Comparison of ENCODE assay signal across 15 cellular contexts in the genomic region with DNA sequence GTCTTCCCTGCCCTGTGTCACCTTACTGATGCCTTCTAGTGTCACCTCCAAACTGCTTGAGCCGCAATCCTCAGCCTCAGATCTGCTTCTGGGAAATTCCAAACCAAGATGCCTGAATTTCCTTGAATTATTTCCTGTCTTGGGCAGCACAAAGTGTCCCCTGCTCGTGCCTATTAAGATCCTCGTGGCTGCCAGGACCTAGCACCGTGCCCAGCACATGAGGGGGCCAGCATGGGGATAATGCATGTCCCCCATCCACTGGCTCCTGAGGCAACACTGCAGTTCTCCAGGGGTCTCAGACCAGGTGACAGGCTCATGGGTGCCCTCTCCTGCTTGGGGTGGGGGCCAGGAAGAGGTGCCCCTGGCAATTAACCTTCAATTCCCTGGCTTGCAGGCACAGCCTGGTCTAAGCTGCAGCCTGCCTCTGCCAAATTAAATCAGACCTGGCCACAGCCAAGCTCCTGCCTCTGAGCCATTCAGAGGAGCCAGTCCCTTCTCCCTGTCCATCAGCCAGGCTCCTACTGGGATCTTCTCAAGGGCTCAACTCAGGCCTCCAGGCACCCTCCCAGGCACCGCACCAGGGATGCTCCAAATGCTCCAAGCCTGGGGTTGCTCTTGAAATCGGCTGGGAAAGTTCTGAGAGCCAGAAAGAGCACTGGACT.
A peak's percentile ranks its signal among the peaks of the same experiment; 100 is the strongest.
DNase-seq lines count a peak whose midpoint lies in the region; FAIRE-seq and TF ChIP-seq lines count a peak whose summit lies in the region.
"Had no signal": no experiment of that assay in that cellular context is flagged by ENCODE, and none has a peak within 500 bp of the region (broad histone marks: within the 10 kb centered on the region; RNA-seq: fewer than 3 reads in every experiment).

No MANE protein-coding gene starts in this region.

- no peaks in the 10 kb centered on the region for H3K27me3 ChIP-seq in bronchial epithelial cell (ENCODE audit: control insufficient read depth, insufficient read depth, low read length)

- peak overlapping the region; percentile 12 for H3K27ac Mint-ChIP-seq in neural crest cell (ENCODE audit: unreplicated experiment)
- H3K27ac Mint-ChIP-seq: B cell had no signal

- in situ Hi-C loops in G401 (cut with HindIII; ENCODE audit: low sequenced_read_pairs) = no loop called here

- H3K9me3 Mint-ChIP-seq in neural crest cell = no peaks in the 10 kb centered on the region
- H3K9me3 Mint-ChIP-seq: CD8-positive, alpha-beta memory T cell had no signal

- H3K4me3 Mint-ChIP-seq in neural crest cell = no peak overlapping the region
- H3K4me3 Mint-ChIP-seq: B cell; CD8-positive, alpha-beta memory T cell had no signal

- FAIRE-seq in bronchial epithelial cell (lab: Jason Lieb, UNC) = peak; percentile 40
- FAIRE-seq: H54 had no signal

- H3K4me1 Mint-ChIP-seq in neural crest cell = peaks cover 22% of the 10 kb centered on the region
- H3K4me1 Mint-ChIP-seq: B cell had no signal

- no peaks in the 10 kb centered on the region for H3K36me3 Mint-ChIP-seq in neural crest cell (ENCODE audit: low read depth)
- H3K36me3 Mint-ChIP-seq: CD8-positive, alpha-beta memory T cell had no signal

- TF ChIP-seq RAD21 in Ishikawa (IDR thresholded peaks at IDR 0.05; ENCODE audit: low read depth) = no peak

- TF ChIP-seq EP300 in Ishikawa (IDR thresholded peaks at IDR 0.05; ENCODE audit: borderline replicate concordance) = no peak

- no peaks in the 10 kb centered on the region for H3K27me3 Mint-ChIP-seq in neural crest cell (ENCODE audit: low read depth)

- TF ChIP-seq CTCF in bronchial epithelial cell (IDR thresholded peaks at IDR 0.05; ENCODE audit: insufficient read depth, low read length, severe bottlenecking) = no peak
- TF ChIP-seq CTCF in neural crest cell (conservative IDR thresholded peaks at IDR 0.05) = no peak

- peaks cover 24% of the 10 kb centered on the region for H3K36me3 ChIP-seq in bronchial epithelial cell (ENCODE audit: control insufficient read depth, insufficient read depth, low read length)

- no peak overlapping the region for H3K4me3 ChIP-seq in bronchial epithelial cell (ENCODE audit: low read depth, low read length)

- DNase-seq in G401 (ENCODE audit: low spot score) = peak; percentile 83
- no peak for DNase-seq in bronchial epithelial cell (ENCODE audit: low read depth)
- no peak for DNase-seq in neural crest cell (ENCODE audit: low read depth, low spot score)
- no peak for DNase-seq in NCI-H1694 (lab: John Stamatoyannopoulos, UW)
- no peak for DNase-seq in T-helper 2 cell
- no peak for DNase-seq in NCI-H446 (lab: John Stamatoyannopoulos, UW)
- no peak for DNase-seq in COLO829 (ENCODE audit: low spot score)
- DNase-seq: CD8-positive, alpha-beta memory T cell; DMS 273 treated with DMSO at 0.1 percent for 48 hours; MV-4-11; NCI-H1436 treated with DMSO at 0.1 percent for 48 hours; NCI-H345 had no signal

TF ChIP-seq in Ishikawa, 13 proteins besides CTCF, POLR2A, EP300 and RAD21:
- TF ChIP-seq NFIC (IDR thresholded peaks at IDR 0.05) (0 out of 2 replicates have a peak, but pooled peaks have one; percentile 0), TCF12 (IDR thresholded peaks at IDR 0.05; ENCODE audit: low read depth) (no peak)
